In the genomic region with DNA sequence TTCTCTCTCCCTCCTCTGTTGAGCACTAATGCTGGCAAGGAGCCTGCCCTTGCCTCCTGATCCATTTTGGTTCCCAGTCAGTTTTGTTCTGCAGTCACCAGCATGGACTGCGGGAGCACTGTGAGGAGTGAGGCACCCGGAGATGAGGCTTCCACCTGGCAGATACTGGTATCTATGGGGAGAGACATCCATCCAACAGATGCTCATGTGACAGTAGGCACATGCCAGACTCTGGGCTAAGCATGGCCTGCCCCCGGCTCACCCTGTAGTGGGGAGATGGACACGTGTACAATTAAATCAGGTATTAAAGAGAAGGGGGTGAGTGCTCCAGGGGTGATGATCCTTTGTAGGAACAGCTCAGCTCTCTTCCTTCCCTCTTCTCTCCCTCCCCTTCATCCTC, we compare ENCODE assay signal across 17 cellular contexts.
DNase-seq lines count a peak whose midpoint lies in the region; ATAC-seq, FAIRE-seq and TF ChIP-seq lines count a peak whose summit lies in the region.
"Had no signal": no experiment of that assay in that cellular context is flagged by ENCODE, and none has a peak within 500 bp of the region (broad histone marks: within the 10 kb centered on the region; RNA-seq: fewer than 3 reads in every experiment).

No MANE protein-coding gene starts in this region.

- DNase-seq in SK-N-SH (no peak), H54 (ENCODE audit: insufficient read length, low spot score) (no peak), WERI-Rb-1 (peak; percentile 41), osteocyte (ENCODE audit: extremely low spot score, unreplicated experiment) (no peak), NK-92 (lab: John Stamatoyannopoulos, UW; ENCODE audit: unreplicated experiment) (no peak)
- DNase-seq in stimulated activated CD4-positive, alpha-beta T cell treated with anti-CD3 and anti-CD28 coated beads, Interleukin-12 subunit alpha, Interleukin-12 subunit beta, amount 100 ng/mL, for 4 hours, result no peak
- DNase-seq: C1 segment of cervical spinal cord, H7, MV-4-11, NCI-H1436, NCI-H2029 treated with DMSO at 0.1 percent for 48 hours, NCI-H510A, RPMI8226 had no signal

- no peaks in the 10 kb centered on the region for H3K36me3 Mint-ChIP-seq in osteocyte (ENCODE audit: unreplicated experiment)

- no peak for TF ChIP-seq EP300 in SK-N-SH (IDR thresholded peaks at IDR 0.05; ENCODE audit: borderline replicate concordance in 1 of 2, low read depth in 1 of 2, low read length in 1 of 2)

- no peaks in the 10 kb centered on the region for H3K36me3 ChIP-seq in SK-N-SH (replicated peaks in 1 of 2; ENCODE audit: control insufficient read depth in 1 of 2, insufficient read depth in 2 of 2, low read length in 1 of 2)
- H3K36me3 ChIP-seq in WERI-Rb-1, result no peaks in the 10 kb centered on the region

- H3K4me2 ChIP-seq in SK-N-SH, result peak overlapping the region; percentile 46

- H3K27ac ChIP-seq in SK-N-SH (ENCODE audit: low read depth in 2 of 2, low read length in 1 of 2) (peak overlapping the region in 1 of 2 experiments; percentile 93; a peak in 2 of 4 replicates), WERI-Rb-1 (no peak overlapping the region)
- H3K27ac ChIP-seq: 22Rv1 had no signal

- 89% methylated on average over 4 of the region's 4 CpGs for WGBS in SK-N-SH (ENCODE audit: low lambda C conversion rate)

- peak overlapping the region; percentile 41 for H3K27ac Mint-ChIP-seq in osteocyte (ENCODE audit: unreplicated experiment)
- H3K27ac Mint-ChIP-seq: IgD-negative memory B cell had no signal

- ATAC-seq in SK-N-SH treated with all-trans-retinoic acid at 6 μM for 48 hours, result no peak
- ATAC-seq in HG03565 (IDR thresholded peaks at IDR 0.05; ENCODE audit: unreplicated experiment), result no peak

- no peaks in the 10 kb centered on the region for H4K20me1 ChIP-seq in SK-N-SH (ENCODE audit: insufficient read depth)

- TF ChIP-seq RAD21 in SK-N-SH (IDR thresholded peaks at IDR 0.05; ENCODE audit: low read length), result no peak

- H3K4me1 Mint-ChIP-seq in osteocyte (ENCODE audit: unreplicated experiment), result peaks cover 82% of the 10 kb centered on the region
- H3K4me1 Mint-ChIP-seq: IgD-negative memory B cell had no signal

- H3F3A ChIP-seq in SK-N-SH (replicated peaks; ENCODE audit: insufficient read depth), result peaks cover 54% of the 10 kb centered on the region

- no peaks in the 10 kb centered on the region for H3K9me3 Mint-ChIP-seq in osteocyte (ENCODE audit: unreplicated experiment)
- H3K9me3 Mint-ChIP-seq: IgD-negative memory B cell had no signal

- TF ChIP-seq POLR2A in H54 (IDR thresholded peaks at IDR 0.05; ENCODE audit: low read depth, low read length), result peak; percentile 28; the same call in 1 of the 2 replicates

- H3K9me2 ChIP-seq in SK-N-SH, result no peaks in the 10 kb centered on the region

- no peak overlapping the region for H3K4me3 Mint-ChIP-seq in osteocyte (ENCODE audit: unreplicated experiment)
- H3K4me3 Mint-ChIP-seq: IgD-negative memory B cell had no signal

- peaks cover 21 to 58% of the 10 kb centered on the region in 2 experiments; a peak in 3 of 4 replicates for H3K4me1 ChIP-seq in SK-N-SH (ENCODE audit: control insufficient read depth in 1 of 2, insufficient read depth in 2 of 2, low read depth in 1 of 2, low read length in 1 of 2)

- H3K9ac ChIP-seq in SK-N-SH, result peak overlapping the region; percentile 40; the same call in 1 of the 2 replicates

- no peaks in the 10 kb centered on the region for H3K9me3 ChIP-seq in SK-N-SH
- H3K9me3 ChIP-seq in WERI-Rb-1 (ENCODE audit: severe bottlenecking), result no peaks in the 10 kb centered on the region

- CTCF ChIA-PET in SK-N-SH (lab: Yijun Ruan, JAX), result interaction anchor here (0.8 kb wide), 1 partner anchor 24 kb away, joined by 4 read pairs; no protein-coding TSS in a partner anchor

- H3K4me3 ChIP-seq in SK-N-SH (ENCODE audit: low read depth in 2 of 2, low read length in 1 of 2) (no peak overlapping the region), WERI-Rb-1 (ENCODE audit: low read depth, low read length) (no peak overlapping the region)

- H3K27me3 ChIP-seq in SK-N-SH (ENCODE audit: insufficient read depth) (no peaks in the 10 kb centered on the region), WERI-Rb-1 (ENCODE audit: insufficient read depth, low read depth, severe bottlenecking) (no peaks in the 10 kb centered on the region)

- TF ChIP-seq CTCF in SK-N-SH (IDR thresholded peaks at IDR 0.05), result no peak
- no peak for TF ChIP-seq CTCF in WERI-Rb-1 (IDR thresholded peaks at IDR 0.05; ENCODE audit: low read depth, low read length)
- no peak for TF ChIP-seq CTCF in osteocyte (IDR thresholded peaks at IDR 0.05)

- no peak for FAIRE-seq in H54 (lab: Jason Lieb, UNC)

- POLR2A ChIA-PET in SK-N-SH (lab: Yijun Ruan, JAX), result no interaction called here

- H3K79me2 ChIP-seq in SK-N-SH (ENCODE audit: insufficient read depth), result peaks cover 19% of the 10 kb centered on the region

- H2AFZ ChIP-seq in SK-N-SH (ENCODE audit: low read depth), result no peak overlapping the region

- no peaks in the 10 kb centered on the region for H3K27me3 Mint-ChIP-seq in osteocyte (ENCODE audit: unreplicated experiment)

TF ChIP-seq in SK-N-SH, 30 proteins besides CTCF, POLR2A, EP300 and RAD21:
- no peak for TF ChIP-seq REST (IDR thresholded peaks at IDR 0.05; ENCODE audit: low read depth, low read length)
- TF ChIP-seq RCOR1 (IDR thresholded peaks at IDR 0.05; ENCODE audit: low read length), result no peak
- no peak for TF ChIP-seq MXI1 (IDR thresholded peaks at IDR 0.05; ENCODE audit: low read depth, low read length)
- TF ChIP-seq, protein P1, sequence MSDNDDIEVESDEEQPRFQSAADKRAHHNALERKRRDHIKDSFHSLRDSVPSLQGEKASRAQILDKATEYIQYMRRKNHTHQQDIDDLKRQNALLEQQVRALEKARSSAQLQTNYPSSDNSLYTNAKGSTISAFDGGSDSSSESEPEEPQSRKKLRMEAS (IDR thresholded peaks at IDR 0.05; ENCODE audit: low read depth), result no peak
- no peak for TF ChIP-seq NRF1 (IDR thresholded peaks at IDR 0.05; ENCODE audit: low read depth, low read length)
- TF ChIP-seq CHD2 (IDR thresholded peaks at IDR 0.05; ENCODE audit: low read length, partially characterized antibody), result no peak

TF ChIP-seq in SK-N-SH treated with all-trans-retinoic acid at 6 μM for 48 hours, 23 proteins besides CTCF, POLR2A, EP300 and RAD21:
- TF ChIP-seq ZC3H10 (CRISPR knock-in tag; IDR thresholded peaks at IDR 0.05) (no peak), TOX (CRISPR knock-in tag; IDR thresholded peaks at IDR 0.05; ENCODE audit: borderline replicate concordance) (no peak), CSDC2 (CRISPR knock-in tag; IDR thresholded peaks at IDR 0.05) (no peak), ESRRG (CRISPR knock-in tag; IDR thresholded peaks at IDR 0.05) (no peak), ZNF565 (CRISPR knock-in tag; conservative IDR thresholded peaks at IDR 0.05; ENCODE audit: low read depth) (no peak), SNAI2 (CRISPR knock-in tag; IDR thresholded peaks at IDR 0.05) (no peak), RARB (CRISPR knock-in tag; IDR thresholded peaks at IDR 0.05) (no peak), ISL1 (CRISPR knock-in tag; IDR thresholded peaks at IDR 0.05) (no peak), OSR1 (CRISPR knock-in tag; IDR thresholded peaks at IDR 0.05) (no peak)
- TF ChIP-seq, protein P2, sequence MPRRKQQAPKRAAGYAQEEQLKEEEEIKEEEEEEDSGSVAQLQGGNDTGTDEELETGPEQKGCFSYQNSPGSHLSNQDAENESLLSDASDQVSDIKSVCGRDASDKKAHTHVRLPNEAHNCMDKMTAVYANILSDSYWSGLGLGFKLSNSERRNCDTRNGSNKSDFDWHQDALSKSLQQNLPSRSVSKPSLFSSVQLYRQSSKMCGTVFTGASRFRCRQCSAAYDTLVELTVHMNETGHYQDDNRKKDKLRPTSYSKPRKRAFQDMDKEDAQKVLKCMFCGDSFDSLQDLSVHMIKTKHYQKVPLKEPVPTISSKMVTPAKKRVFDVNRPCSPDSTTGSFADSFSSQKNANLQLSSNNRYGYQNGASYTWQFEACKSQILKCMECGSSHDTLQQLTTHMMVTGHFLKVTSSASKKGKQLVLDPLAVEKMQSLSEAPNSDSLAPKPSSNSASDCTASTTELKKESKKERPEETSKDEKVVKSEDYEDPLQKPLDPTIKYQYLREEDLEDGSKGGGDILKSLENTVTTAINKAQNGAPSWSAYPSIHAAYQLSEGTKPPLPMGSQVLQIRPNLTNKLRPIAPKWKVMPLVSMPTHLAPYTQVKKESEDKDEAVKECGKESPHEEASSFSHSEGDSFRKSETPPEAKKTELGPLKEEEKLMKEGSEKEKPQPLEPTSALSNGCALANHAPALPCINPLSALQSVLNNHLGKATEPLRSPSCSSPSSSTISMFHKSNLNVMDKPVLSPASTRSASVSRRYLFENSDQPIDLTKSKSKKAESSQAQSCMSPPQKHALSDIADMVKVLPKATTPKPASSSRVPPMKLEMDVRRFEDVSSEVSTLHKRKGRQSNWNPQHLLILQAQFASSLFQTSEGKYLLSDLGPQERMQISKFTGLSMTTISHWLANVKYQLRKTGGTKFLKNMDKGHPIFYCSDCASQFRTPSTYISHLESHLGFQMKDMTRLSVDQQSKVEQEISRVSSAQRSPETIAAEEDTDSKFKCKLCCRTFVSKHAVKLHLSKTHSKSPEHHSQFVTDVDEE (CRISPR knock-in tag; IDR thresholded peaks at IDR 0.05), result no peak
TF ChIP-seq in SK-N-SH treated with all-trans-retinoic acid at 6 μM for 48 hours: peak in this region for 0.
